In the genomic region with DNA sequence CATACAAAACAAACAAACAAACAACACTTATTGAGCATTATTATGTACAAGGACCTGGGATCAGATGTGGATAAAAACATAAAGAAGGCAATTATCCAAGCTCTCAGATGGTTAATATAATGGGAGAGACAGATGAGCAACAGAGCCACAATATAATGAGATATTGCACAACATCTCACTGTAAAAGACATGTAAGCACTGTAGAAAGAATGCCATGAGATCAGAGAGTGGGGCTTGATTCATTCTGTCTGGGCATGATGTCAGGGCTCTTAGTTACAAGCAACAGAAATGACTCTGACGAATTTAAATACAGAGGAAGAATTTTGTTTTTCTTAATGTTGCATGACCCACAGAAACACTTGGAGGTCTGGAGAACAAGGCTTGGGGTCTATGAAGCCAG, we compare ENCODE assay signal across 18 cellular contexts.
DNase-seq lines count a peak whose midpoint lies in the region; ATAC-seq, FAIRE-seq and TF ChIP-seq lines count a peak whose summit lies in the region.
"Had no signal": no experiment of that assay in that cellular context is flagged by ENCODE, and none has a peak within 500 bp of the region (broad histone marks: within the 10 kb centered on the region; RNA-seq: fewer than 3 reads in every experiment).

No MANE protein-coding gene starts in this region.

- H3K27ac ChIP-seq in keratinocyte (ENCODE audit: control insufficient read depth, insufficient read depth, low read length), result peak overlapping the region; percentile 36
- H3K27ac ChIP-seq: BLaER1, gastroesophageal sphincter, SK-N-MC, stomach had no signal

- H3K36me3 ChIP-seq in bronchial epithelial cell (ENCODE audit: control insufficient read depth, insufficient read depth, low read length) (no peaks in the 10 kb centered on the region), keratinocyte (ENCODE audit: control insufficient read depth in 2 of 2, extremely low read depth in 1 of 2, insufficient read depth in 2 of 2, low read length in 2 of 2) (no peaks in the 10 kb centered on the region)
- H3K36me3 ChIP-seq: BLaER1, gastroesophageal sphincter, stomach had no signal

- peak overlapping the region; percentile 84 for H3K27ac Mint-ChIP-seq in HFFc6
- H3K27ac Mint-ChIP-seq: activated T-cell treated with anti-CD3 and anti-CD28 coated beads, Interleukin-2, amount 50 U/mL, for 72 hours had no signal

- H3K79me2 ChIP-seq in keratinocyte (ENCODE audit: control insufficient read depth, insufficient read depth, low read length), result no peaks in the 10 kb centered on the region

- H3K9me3 ChIP-seq in keratinocyte (ENCODE audit: control insufficient read depth, low read depth, low read length), result peaks cover 4% of the 10 kb centered on the region
- H3K9me3 ChIP-seq: BLaER1, gastroesophageal sphincter had no signal

- H2AFZ ChIP-seq in keratinocyte (ENCODE audit: control insufficient read depth, low read length), result no peak overlapping the region

- no peak for FAIRE-seq in bronchial epithelial cell (lab: Jason Lieb, UNC)
- no peak for FAIRE-seq in keratinocyte (lab: Jason Lieb, UNC)

- peaks cover 18% of the 10 kb centered on the region for H3K4me1 ChIP-seq in keratinocyte (ENCODE audit: control insufficient read depth, extremely low read depth, insufficient read depth, low read length)
- H3K4me1 ChIP-seq: stomach had no signal

- peaks cover 11% of the 10 kb centered on the region for H3K36me3 Mint-ChIP-seq in HFFc6 (ENCODE audit: low read depth)

- DNase-seq in AG08395 (ENCODE audit: low spot score), result peak; percentile 59
- peak; percentile 90 for DNase-seq in HFFc6
- DNase-seq in bronchial epithelial cell (ENCODE audit: low read depth), result peak; percentile 92
- peak; percentile 33 for DNase-seq in keratinocyte (ENCODE audit: low read depth, low spot score)
- DNase-seq in C1 segment of cervical spinal cord (lab: John Stamatoyannopoulos, UW), result no peak
- no peak for DNase-seq in NAMALWA (ENCODE audit: low spot score)
- DNase-seq in NCI-H1694 (lab: John Stamatoyannopoulos, UW), result no peak
- DNase-seq: activated CD4-positive, alpha-beta T cell treated with anti-CD3 and anti-CD28 coated beads, Interleukin-2, amount 50 U/mL, for 48 hours; activated T-cell treated with anti-CD3 and anti-CD28 coated beads, Interleukin-2, amount 50 U/mL, for 72 hours; dermis blood vessel endothelial cell; DND-41; NCI-H1092 treated with DMSO at 0.1 percent for 48 hours; NCI-H446; stomach had no signal

- H3K4me3 Mint-ChIP-seq in HFFc6, result no peak overlapping the region
- H3K4me3 Mint-ChIP-seq: activated T-cell treated with anti-CD3 and anti-CD28 coated beads, Interleukin-2, amount 50 U/mL, for 72 hours had no signal

- TF ChIP-seq CTCF in HFFc6 (IDR thresholded peaks at IDR 0.05) (no peak), bronchial epithelial cell (IDR thresholded peaks at IDR 0.05; ENCODE audit: insufficient read depth, low read length, severe bottlenecking) (no peak), keratinocyte (optimal IDR thresholded peaks at IDR 0.05 in 1 of 3, IDR thresholded peaks at IDR 0.05 in 1 of 3, conservative IDR thresholded peaks at IDR 0.05 in 1 of 3; ENCODE audit: extremely low read depth in 1 of 3, insufficient read depth in 2 of 3, low read length in 3 of 3) (no peak)

- H3K27me3 Mint-ChIP-seq in HFFc6 (ENCODE audit: insufficient read depth), result no peaks in the 10 kb centered on the region; the same call in 1 of the 2 replicates

- H4K20me1 ChIP-seq in keratinocyte (ENCODE audit: control insufficient read depth, extremely low read depth, insufficient read depth, low read length), result no peaks in the 10 kb centered on the region
- H4K20me1 ChIP-seq: BLaER1 had no signal

- dilution Hi-C loops in keratinocyte (cut with MboI; ENCODE audit: extremely low pct_ligation_motif_present, low sequenced_read_pairs), result no loop called here

- no peak overlapping the region for H3K9ac ChIP-seq in keratinocyte (ENCODE audit: control insufficient read depth, extremely low read depth, insufficient read depth, low read length)
- H3K9ac ChIP-seq: BLaER1 had no signal

- H3K4me3 ChIP-seq in bronchial epithelial cell (ENCODE audit: low read depth, low read length) (no peak overlapping the region), keratinocyte (ENCODE audit: control insufficient read depth in 2 of 3, extremely low read depth in 1 of 3, insufficient read depth in 2 of 3, low read depth in 1 of 3, low read length in 3 of 3) (no peak overlapping the region)
- H3K4me3 ChIP-seq: BLaER1, gastroesophageal sphincter, SK-N-MC, stomach had no signal

- ATAC-seq in GM18870 (IDR thresholded peaks at IDR 0.05; ENCODE audit: unreplicated experiment), result no peak
- ATAC-seq: activated T-cell treated with anti-CD3 and anti-CD28 coated beads, Interleukin-2, amount 50 U/mL, for 72 hours; gastroesophageal sphincter had no signal

- no peaks in the 10 kb centered on the region for H3K9me3 Mint-ChIP-seq in HFFc6

- H3K27me3 ChIP-seq in bronchial epithelial cell (ENCODE audit: control insufficient read depth, insufficient read depth, low read length) (no peaks in the 10 kb centered on the region), keratinocyte (ENCODE audit: control insufficient read depth, extremely low read depth, insufficient read depth, low read length) (no peaks in the 10 kb centered on the region)
- H3K27me3 ChIP-seq: BLaER1, gastroesophageal sphincter, stomach had no signal

- peaks cover 57% of the 10 kb centered on the region for H3K4me1 Mint-ChIP-seq in HFFc6 (ENCODE audit: low read depth)

- peak overlapping the region; percentile 37 for H3K4me2 ChIP-seq in keratinocyte (ENCODE audit: control insufficient read depth, extremely low read depth, insufficient read depth, low read depth, low read length)
- H3K4me2 ChIP-seq: BLaER1 had no signal

- H3K9me1 ChIP-seq in keratinocyte (ENCODE audit: control insufficient read depth, extremely low read depth, insufficient read depth, low read length), result no peaks in the 10 kb centered on the region

Comparison
In these comparisons a context has a peak if more than half of its experiments do, and no peak if none do; other contexts are left out.
1. DNase-seq: peak in AG08395 (single experiment), HFFc6 (single experiment), bronchial epithelial cell (single experiment) and keratinocyte (single experiment); none in C1 segment of cervical spinal cord (0 of 14), NAMALWA (single experiment) and NCI-H1694 (single experiment).